16 cellular contexts compared by ENCODE assay signal in genomic region chr10:77666821-77667220, GRCh38. TPM values are rescaled to one million over a fixed set of nuclear protein-coding genes. Genes with fewer than 3 reads are reported as not detected.
"Had no signal": no experiment of that assay in that cellular context is flagged by ENCODE, and none has a peak within 500 bp of the region (broad histone marks: within the 10 kb centered on the region; RNA-seq: fewer than 3 reads in every experiment).

No MANE protein-coding gene starts in this region.

- H3K9me3 ChIP-seq: gastroesophageal sphincter, testis, upper lobe of right lung had no signal

- H3K36me3 Mint-ChIP-seq: activated naive CD8-positive, alpha-beta T cell treated with anti-CD3 and anti-CD28 coated beads for 36 hours had no signal

- H3K36me3 ChIP-seq: cardiac muscle cell, gastroesophageal sphincter, upper lobe of right lung had no signal

- H3K27ac Mint-ChIP-seq: activated naive CD8-positive, alpha-beta T cell treated with anti-CD3 and anti-CD28 coated beads for 36 hours; stimulated activated naive CD8-positive, alpha-beta T cell treated with anti-CD3 and anti-CD28 coated beads, Interleukin-15, Interleukin-2, amounts not matched to agents 100 ng/mL and 50 ng/mL, for 24 hours had no signal

- H3K27me3 ChIP-seq: testis had no signal

- H3K4me3 Mint-ChIP-seq: activated naive CD8-positive, alpha-beta T cell treated with anti-CD3 and anti-CD28 coated beads for 36 hours; stimulated activated naive CD8-positive, alpha-beta T cell treated with anti-CD3 and anti-CD28 coated beads, Interleukin-15, Interleukin-2, amounts not matched to agents 100 ng/mL and 50 ng/mL, for 24 hours had no signal

- H3K4me1 ChIP-seq: gastroesophageal sphincter, testis, upper lobe of right lung had no signal

- H3K9me3 Mint-ChIP-seq: activated naive CD8-positive, alpha-beta T cell treated with anti-CD3 and anti-CD28 coated beads for 36 hours; stimulated activated naive CD8-positive, alpha-beta T cell treated with anti-CD3 and anti-CD28 coated beads, Interleukin-15, Interleukin-2, amounts not matched to agents 100 ng/mL and 50 ng/mL, for 24 hours had no signal

- ATAC-seq: gastroesophageal sphincter, left ventricle myocardium superior, upper lobe of right lung had no signal

- H3K4me1 Mint-ChIP-seq: activated naive CD8-positive, alpha-beta T cell treated with anti-CD3 and anti-CD28 coated beads for 36 hours had no signal

- H3K4me3 ChIP-seq: cardiac muscle cell, coronary artery, gastroesophageal sphincter, testis, upper lobe of right lung had no signal

- H3K27ac ChIP-seq: cardiac muscle cell, coronary artery, gastroesophageal sphincter, testis, upper lobe of right lung had no signal

- DNase-seq: activated CD4-positive, alpha-beta T cell treated with anti-CD3 and anti-CD28 coated beads for 1 hour; activated CD4-positive, alpha-beta T cell treated with anti-CD3 and anti-CD28 coated beads, Interleukin-2, amount 50 U/mL, for 48 hours; activated gamma-delta T cell treated with Interleukin-2 at 50 U/mL for 16 hours; activated naive CD8-positive, alpha-beta T cell treated with anti-CD3 and anti-CD28 coated beads for 36 hours; activated T-cell treated with anti-CD3 and anti-CD28 coated beads, Interleukin-2, amount 50 U/mL, for 48 hours; effector CD4-positive, alpha-beta T cell; left ventricle myocardium superior; mesendoderm; stimulated activated CD4-positive, alpha-beta T cell treated with anti-CD3 and anti-CD28 coated beads, Interleukin-4, amount 100 ng/mL, for 1 hour; stimulated activated CD8-positive, alpha-beta memory T cell treated with anti-CD3 and anti-CD28 coated beads, Interleukin-4, amount 100 ng/mL, for 48 hours; testis; upper lobe of right lung had no signal

RNA-seq across cellular contexts. Expression of gene KCNMA1, which starts 29.2 kb away (rescaled TPM):
- total RNA-seq: activated naive CD8-positive, alpha-beta T cell treated with anti-CD3 and anti-CD28 coated beads for 36 hours had no signal
